ENCODE assay signal across 20 cellular contexts in the genomic region with DNA sequence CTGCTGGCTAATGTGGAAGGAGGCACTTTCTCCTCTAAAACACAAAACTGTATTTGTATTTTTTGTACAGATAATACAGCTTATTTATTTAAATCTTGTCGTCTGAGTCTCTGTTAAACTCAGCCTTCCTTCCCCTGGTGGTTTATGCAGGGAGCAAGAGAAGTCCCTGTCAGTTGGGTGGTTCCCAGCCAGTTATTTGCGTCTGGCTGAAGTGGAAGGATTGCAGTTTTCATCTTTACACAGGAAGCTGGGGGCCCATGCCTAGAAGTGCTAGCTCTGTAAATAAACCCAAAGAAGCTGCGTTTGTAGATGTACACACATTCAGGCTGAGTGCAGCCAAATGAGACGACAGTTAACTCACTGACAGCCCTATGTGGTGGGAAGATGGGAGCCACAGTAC.
DNase-seq lines count a peak whose midpoint lies in the region; ATAC-seq, FAIRE-seq and TF ChIP-seq lines count a peak whose summit lies in the region.
"Had no signal": no experiment of that assay in that cellular context is flagged by ENCODE, and none has a peak within 500 bp of the region (broad histone marks: within the 10 kb centered on the region; RNA-seq: fewer than 3 reads in every experiment).

No MANE protein-coding gene starts in this region.

- peak overlapping the region in 9 of 11 experiments; percentile 32 to 77 (median 71); a peak in 17 of 22 replicates for H3K9ac ChIP-seq in BLaER1 treated with 17β-estradiol and CSF1 and Interleukin-3, amounts not matched to agents 10 nM and 100 nM
- no peak overlapping the region for H3K9ac ChIP-seq in Loucy (ENCODE audit: low read depth, low read length, poor library complexity, severe bottlenecking)
- H3K9ac ChIP-seq: GM23248 had no signal

- DNase-seq in RCC 7860 (ENCODE audit: low spot score): peak; percentile 17
- peak; percentile 7 for DNase-seq in inferior parietal cortex (ENCODE audit: extremely low spot score)
- DNase-seq in NCI-H226: no peak
- no peak for DNase-seq in activated CD8-positive, alpha-beta memory T cell treated with anti-CD3 and anti-CD28 coated beads, Interleukin-2, amount 10 ng/mL, durations not matched to agents 7 days and 5 days
- DNase-seq in NCI-H2107 (lab: John Stamatoyannopoulos, UW): no peak
- DNase-seq: activated CD4-positive, alpha-beta T cell treated with anti-CD3 and anti-CD28 coated beads, Interleukin-2, amount 10 ng/mL, durations not matched to agents 24 days and 14 days; activated naive CD4-positive, alpha-beta T cell treated with anti-CD3 and anti-CD28 coated beads for 36 hours; COR-L47; erythroblast; glutamatergic neuron; GM23248; mesendoderm; NCI-H2171; stimulated activated CD4-positive, alpha-beta T cell treated with anti-CD3 and anti-CD28 coated beads, Interleukin-15, amount 100 ng/mL, for 24 hours; uterus had no signal

- peak overlapping the region; percentile 50 to 76 (median 69) for H3K4me2 ChIP-seq in BLaER1 treated with 17β-estradiol and CSF1 and Interleukin-3, amounts not matched to agents 10 nM and 100 nM
- H3K4me2 ChIP-seq in Loucy (ENCODE audit: low read depth, low read length, poor library complexity, severe bottlenecking): peak overlapping the region; percentile 19

- no peaks in the 10 kb centered on the region for H3K4me1 Mint-ChIP-seq in activated CD8-positive, alpha-beta memory T cell treated with anti-CD3 and anti-CD28 coated beads, Interleukin-2, amount 10 ng/mL, durations not matched to agents 7 days and 5 days
- H3K4me1 Mint-ChIP-seq: activated CD4-positive, alpha-beta T cell treated with anti-CD3 and anti-CD28 coated beads, Interleukin-2, amount 10 ng/mL, durations not matched to agents 24 days and 14 days had no signal

- H3K36me3 ChIP-seq in BLaER1 treated with 17β-estradiol and CSF1 and Interleukin-3, amounts not matched to agents 10 nM and 100 nM: no peaks in the 10 kb centered on the region
- H3K36me3 ChIP-seq in Loucy (ENCODE audit: insufficient read depth, low read length): no peaks in the 10 kb centered on the region
- H3K36me3 ChIP-seq: uterus had no signal

- H3K27me3 Mint-ChIP-seq in activated CD8-positive, alpha-beta memory T cell treated with anti-CD3 and anti-CD28 coated beads, Interleukin-2, amount 10 ng/mL, durations not matched to agents 7 days and 5 days: peaks cover 13% of the 10 kb centered on the region

- H4K20me1 ChIP-seq in BLaER1 treated with 17β-estradiol and CSF1 and Interleukin-3, amounts not matched to agents 10 nM and 100 nM: no peaks in the 10 kb centered on the region; a peak in 1 of 22 replicates
- H4K20me1 ChIP-seq in Loucy (ENCODE audit: insufficient read depth, low read length, poor library complexity, severe bottlenecking): no peaks in the 10 kb centered on the region

- H3K4me3 ChIP-seq in BLaER1 treated with 17β-estradiol and CSF1 and Interleukin-3, amounts not matched to agents 10 nM and 100 nM: 0 out of 20 replicates have a peak overlapping the region, but pooled peaks of 2 of the 10 experiments have one; percentile 1 to 25
- H3K4me3 ChIP-seq in Loucy (ENCODE audit: low read length, poor library complexity, severe bottlenecking): no peak overlapping the region
- H3K4me3 ChIP-seq: GM23248, uterus had no signal

- H3K27ac Mint-ChIP-seq in activated CD8-positive, alpha-beta memory T cell treated with anti-CD3 and anti-CD28 coated beads, Interleukin-2, amount 10 ng/mL, durations not matched to agents 7 days and 5 days: no peak overlapping the region
- H3K27ac Mint-ChIP-seq: activated CD4-positive, alpha-beta T cell treated with anti-CD3 and anti-CD28 coated beads, Interleukin-2, amount 10 ng/mL, durations not matched to agents 24 days and 14 days; activated naive CD4-positive, alpha-beta T cell treated with anti-CD3 and anti-CD28 coated beads for 36 hours had no signal

- no peak for ATAC-seq in HG02642 (IDR thresholded peaks at IDR 0.05; ENCODE audit: poor library complexity, unreplicated experiment)
- no peak for ATAC-seq in activated CD8-positive, alpha-beta memory T cell treated with anti-CD3 and anti-CD28 coated beads, Interleukin-2, amount 10 ng/mL, durations not matched to agents 7 days and 5 days

- H3F3A ChIP-seq in Loucy (ENCODE audit: low read depth): no peaks in the 10 kb centered on the region

- no peaks in the 10 kb centered on the region for H3K79me2 ChIP-seq in Loucy (ENCODE audit: insufficient read depth, low read length)

- H2AFZ ChIP-seq in Loucy (ENCODE audit: low read length): peak overlapping the region; percentile 51
- H2AFZ ChIP-seq: GM23248 had no signal

- H3K9me2 ChIP-seq in Loucy (replicated peaks; ENCODE audit: low read depth, low read length): no peaks in the 10 kb centered on the region

- no peak for FAIRE-seq in RCC 7860 (lab: Jason Lieb, UNC)
- FAIRE-seq: keratinocyte had no signal

- H3K9me3 ChIP-seq in BLaER1 treated with 17β-estradiol and CSF1 and Interleukin-3, amounts not matched to agents 10 nM and 100 nM (replicated peaks in 1 of 11): peaks cover 0 to 5% (median 0%) of the 10 kb centered on the region in 11 experiments; a peak in 1 of 22 replicates
- H3K9me3 ChIP-seq in Loucy (ENCODE audit: insufficient read depth, low read depth, low read length): no peaks in the 10 kb centered on the region
- H3K9me3 ChIP-seq: uterus had no signal

- H3K9me3 Mint-ChIP-seq in activated CD8-positive, alpha-beta memory T cell treated with anti-CD3 and anti-CD28 coated beads, Interleukin-2, amount 10 ng/mL, durations not matched to agents 7 days and 5 days (ENCODE audit: low read depth): no peaks in the 10 kb centered on the region
- H3K9me3 Mint-ChIP-seq: activated CD4-positive, alpha-beta T cell treated with anti-CD3 and anti-CD28 coated beads, Interleukin-2, amount 10 ng/mL, durations not matched to agents 24 days and 14 days; activated naive CD4-positive, alpha-beta T cell treated with anti-CD3 and anti-CD28 coated beads for 36 hours; neural crest cell had no signal

- no peak for TF ChIP-seq CTCF in Loucy (conservative IDR thresholded peaks at IDR 0.05; ENCODE audit: low read length)

- H3K4me1 ChIP-seq in BLaER1 treated with 17β-estradiol and CSF1 and Interleukin-3, amounts not matched to agents 10 nM and 100 nM: peaks cover 58 to 69% (median 66%) of the 10 kb centered on the region in 10 experiments
- H3K4me1 ChIP-seq in Loucy (ENCODE audit: insufficient read depth, low read length, poor library complexity, severe bottlenecking): peaks cover 39% of the 10 kb centered on the region
- H3K4me1 ChIP-seq: uterus had no signal

- H3K27me3 ChIP-seq in BLaER1 treated with 17β-estradiol and CSF1 and Interleukin-3, amounts not matched to agents 10 nM and 100 nM: no peaks in the 10 kb centered on the region
- no peaks in the 10 kb centered on the region for H3K27me3 ChIP-seq in Loucy (ENCODE audit: insufficient read depth, low read length, poor library complexity, severe bottlenecking)
- H3K27me3 ChIP-seq: uterus had no signal

- H3K4me3 Mint-ChIP-seq in activated CD8-positive, alpha-beta memory T cell treated with anti-CD3 and anti-CD28 coated beads, Interleukin-2, amount 10 ng/mL, durations not matched to agents 7 days and 5 days: no peak overlapping the region
- H3K4me3 Mint-ChIP-seq: activated CD4-positive, alpha-beta T cell treated with anti-CD3 and anti-CD28 coated beads, Interleukin-2, amount 10 ng/mL, durations not matched to agents 24 days and 14 days; activated naive CD4-positive, alpha-beta T cell treated with anti-CD3 and anti-CD28 coated beads for 36 hours; neural crest cell had no signal

- CTCF ChIA-PET in activated CD8-positive, alpha-beta memory T cell treated with anti-CD3 and anti-CD28 coated beads, Interleukin-2, amount 10 ng/mL, durations not matched to agents 7 days and 5 days (lab: Charles Lee): no interaction called here

- no peaks in the 10 kb centered on the region for H3K36me3 Mint-ChIP-seq in activated CD8-positive, alpha-beta memory T cell treated with anti-CD3 and anti-CD28 coated beads, Interleukin-2, amount 10 ng/mL, durations not matched to agents 7 days and 5 days

- H3K27ac ChIP-seq in BLaER1 treated with 17β-estradiol and CSF1 and Interleukin-3, amounts not matched to agents 10 nM and 100 nM: peak overlapping the region in 10 of 11 experiments; percentile 28 to 86 (median 80); a peak in 18 of 22 replicates
- H3K27ac ChIP-seq: GM23248, uterus had no signal

Comparison
In these comparisons a context has a peak if more than half of its experiments do, and no peak if none do; other contexts are left out.
1. DNase-seq: peak in RCC 7860 (single experiment) and inferior parietal cortex (single experiment); none in NCI-H226 (single experiment), activated CD8-positive, alpha-beta memory T cell treated with anti-CD3 and anti-CD28 coated beads, Interleukin-2, amount 10 ng/mL, durations not matched to agents 7 days and 5 days (single experiment) and NCI-H2107 (single experiment).